In the genomic region with DNA sequence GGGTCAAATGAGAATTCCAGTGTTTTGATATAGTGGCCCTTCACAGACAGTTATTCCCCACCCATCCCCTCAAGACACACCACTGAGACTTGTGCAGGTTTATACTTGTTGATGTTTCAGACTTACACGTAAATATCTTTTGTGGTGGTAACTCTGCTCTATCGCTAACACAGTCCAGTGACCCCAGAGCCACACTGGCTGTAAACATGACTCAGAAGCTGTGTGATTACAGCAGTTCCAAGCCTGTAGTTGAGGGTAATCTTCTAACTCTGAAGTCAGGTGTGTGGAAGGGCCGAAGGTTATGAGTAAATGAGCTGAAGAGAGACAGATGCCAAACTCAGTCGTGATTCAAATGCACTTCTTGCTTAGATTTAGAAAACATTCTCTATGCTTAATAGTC, we compare ENCODE assay signal across 9 cellular contexts. TPM values are rescaled to one million over a fixed set of nuclear protein-coding genes. Genes with fewer than 3 reads are reported as not detected.
DNase-seq lines count a peak whose midpoint lies in the region; ATAC-seq, FAIRE-seq and TF ChIP-seq lines count a peak whose summit lies in the region.
"Had no signal": no experiment of that assay in that cellular context is flagged by ENCODE, and none has a peak within 500 bp of the region (broad histone marks: within the 10 kb centered on the region; RNA-seq: fewer than 3 reads in every experiment).

No MANE protein-coding gene starts in this region.

- in situ Hi-C loops in Panc1 (cut with HindIII; ENCODE audit: low pct_unique_long_range_greater_than_20kb, low sequenced_read_pairs) = no loop called here

- H3K27ac ChIP-seq in Panc1 (ENCODE audit: low read length) (peak overlapping the region; percentile 60), kidney (ENCODE audit: low read depth in 2 of 2, low read length in 2 of 2) (peak overlapping the region; percentile 30 to 78)

- intact Hi-C loops in Panc1 (cut with micrococcal nuclease; ENCODE audit: unreplicated experiment) = no loop called here
- intact Hi-C loops in kidney (cut with DNase I) = no loop called here

- DNase-seq in Daoy (ENCODE audit: low read depth) = peak; percentile 56
- no peak for DNase-seq in Panc1 (ENCODE audit: low read depth, low spot score)
- no peak for DNase-seq in kidney
- no peak for DNase-seq in NCI-H2107 (lab: John Stamatoyannopoulos, UW)
- no peak for DNase-seq in activated gamma-delta T cell (lab: John Stamatoyannopoulos, UW)
- no peak for DNase-seq in NCI-H187 treated with DMSO at 0.1 percent for 48 hours (lab: John Stamatoyannopoulos, UW)
- no peak for DNase-seq in foreskin melanocyte
- DNase-seq: CD8-positive, alpha-beta memory T cell had no signal

- no peaks in the 10 kb centered on the region for H3K36me3 ChIP-seq in Panc1 (ENCODE audit: control insufficient read depth, insufficient read depth, low read length)
- peaks cover 0 to 2% of the 10 kb centered on the region in 2 donors for H3K36me3 ChIP-seq in kidney (ENCODE audit: control insufficient read depth in 1 of 2, insufficient read depth in 2 of 2, low read length in 2 of 2)

- CTCF ChIA-PET in Panc1 (lab: Charles Lee) = no interaction called here

- peak; percentile 59 for ATAC-seq in GM21825 (IDR thresholded peaks at IDR 0.05; ENCODE audit: unreplicated experiment)
- ATAC-seq in Panc1 = peak; percentile 83

- H3K4me1 ChIP-seq in Panc1 (ENCODE audit: control insufficient read depth, insufficient read depth, low read length) (peaks cover 19% of the 10 kb centered on the region), kidney (ENCODE audit: control insufficient read depth in 1 of 2, insufficient read depth in 1 of 2, low read depth in 1 of 2, low read length in 2 of 2) (peaks cover 6 to 8% of the 10 kb centered on the region in 2 donors)

- BruUV-seq in Panc1 (replicated peaks; lab: Mats Ljungman, UMichigan) = no TSS peak

- H3K9ac ChIP-seq in kidney (ENCODE audit: low read length in 2 of 2) = no peak overlapping the region

- TF ChIP-seq CTCF in Panc1 (IDR thresholded peaks at IDR 0.05) (no peak), kidney (IDR thresholded peaks at IDR 0.05; ENCODE audit: borderline replicate concordance, extremely low read depth, insufficient read depth) (no peak)

- FAIRE-seq in kidney (lab: Jason Lieb, UNC) = peak; percentile 50

- POLR2A ChIA-PET in Panc1 (lab: Charles Lee) = no interaction called here

- H3K9me3 ChIP-seq in Panc1 (ENCODE audit: control insufficient read depth, insufficient read depth, low read depth, low read length) = no peaks in the 10 kb centered on the region
- H3K9me3 ChIP-seq in kidney (ENCODE audit: control insufficient read depth in 1 of 2, low read length in 2 of 2) = no peaks in the 10 kb centered on the region

- peak overlapping the region in 1 of 2 experiments; percentile 25; a peak in 3 of 4 replicates for H3K4me3 ChIP-seq in Panc1 (ENCODE audit: low read depth in 2 of 2, low read length in 2 of 2)
- peak overlapping the region in 1 of 2 donors; percentile 30 for H3K4me3 ChIP-seq in kidney (ENCODE audit: low read length in 2 of 2)

- no peaks in the 10 kb centered on the region for H3K27me3 ChIP-seq in Panc1 (ENCODE audit: control insufficient read depth, insufficient read depth, low read length)

RNA-seq across cellular contexts. Expression of gene NOBOX, which starts 19.4 kb away (rescaled TPM):
- total RNA-seq in Daoy (2014; rRNA removed; shearing (Covaris generic)) = not detected in 2 replicates
- total RNA-seq in Panc1 (2021; ENCODE audit: unreplicated experiment) (not detected), kidney (not detected)
- polyA plus RNA-seq in Panc1 (2012; ENCODE audit: insufficient read length) = not detected
- not detected for polyA plus RNA-seq in kidney (ENCODE audit: insufficient read depth, low read depth, low replicate concordance)
- total RNA-seq: CD8-positive, alpha-beta memory T cell had no signal
- polyA plus RNA-seq: CD8-positive, alpha-beta memory T cell had no signal

RNA-seq across cellular contexts. Expression of gene ARHGEF5, which starts 28.9 kb away (rescaled TPM):
- 1.5 and 2.0 TPM in 2 replicates for total RNA-seq in Daoy (2014; rRNA removed; shearing (Covaris generic))
- total RNA-seq in Panc1 (2021; ENCODE audit: unreplicated experiment) (37.1 TPM), kidney (43.5 TPM)
- polyA plus RNA-seq in Panc1 (2012; ENCODE audit: insufficient read length) = 34.8 TPM
- 15.2 TPM for polyA plus RNA-seq in kidney (ENCODE audit: insufficient read depth, low read depth, low replicate concordance)

Comparison
In these comparisons a context has a peak if more than half of its experiments do, and no peak if none do; other contexts are left out.
1. RNA of gene ARHGEF5, which starts 28.9 kb away (total RNA-seq): 43.5 TPM in kidney (single experiment) and 37.1 TPM in Panc1 (single experiment); 1.5 to 2.0 TPM in Daoy; every median in the first group is over 10 times any median in the second.